In genomic region chr5:168590666-168591065, GRCh38 we compare ENCODE assay signal across 19 cellular contexts. TPM values are rescaled to one million over a fixed set of nuclear protein-coding genes. Genes with fewer than 3 reads are reported as not detected.
A peak's percentile ranks its signal among the peaks of the same experiment; 100 is the strongest.
DNase-seq lines count a peak whose midpoint lies in the region; ATAC-seq, FAIRE-seq and TF ChIP-seq lines count a peak whose summit lies in the region.
"Had no signal": no experiment of that assay in that cellular context is flagged by ENCODE, and none has a peak within 500 bp of the region (broad histone marks: within the 10 kb centered on the region; RNA-seq: fewer than 3 reads in every experiment).

No MANE protein-coding gene starts in this region.

- POLR2A ChIA-PET in PC-3 (lab: Charles Lee; ENCODE audit: unreplicated experiment) (interaction anchor here (0.7 kb wide), 1 partner anchor 11 kb away, joined by 3 read pairs; the partner anchor contains the start of gene PANK3), HepG2 (lab: Yijun Ruan, JAX) (interaction anchor here (1.7 to 4.8 kb wide), 3 partner anchors 11 to 104 kb away, joined by 5 to 91 read pairs (median 14); partner anchors contain the start of genes PANK3 and RARS1)

- WGBS in HepG2 (ENCODE audit: low lambda C conversion rate), result 80% methylated on average over 2 of the region's 3 CpGs

- H3F3A ChIP-seq in PC-3 (ENCODE audit: low read length, unreplicated experiment), result no peaks in the 10 kb centered on the region

- no peak for TF ChIP-seq POLR2A in HepG2 (IDR thresholded peaks at IDR 0.05; ENCODE audit: insufficient read depth in 1 of 2, low read depth in 2 of 2, low read length in 2 of 2)

- H3K27ac ChIP-seq in PC-3 (ENCODE audit: low read length) (no peak overlapping the region), duodenal mucosa (ENCODE audit: low read depth, low read length) (no peak overlapping the region), HepG2 (ENCODE audit: extremely low read length, insufficient read depth, low read length) (peak overlapping the region; percentile 93), muscle layer of duodenum (ENCODE audit: low read length) (peak overlapping the region; percentile 74)
- H3K27ac ChIP-seq: 22Rv1, BLaER1 had no signal

- no peaks in the 10 kb centered on the region for H3K79me2 ChIP-seq in PC-3 (ENCODE audit: low read length)
- H3K79me2 ChIP-seq in HepG2 (ENCODE audit: insufficient read depth, low read length), result no peaks in the 10 kb centered on the region

- H3K9me3 ChIP-seq in PC-3 (ENCODE audit: low read length), result no peaks in the 10 kb centered on the region
- no peaks in the 10 kb centered on the region for H3K9me3 ChIP-seq in duodenal mucosa (ENCODE audit: control insufficient read depth in 1 of 2, low read length in 2 of 2)
- no peaks in the 10 kb centered on the region for H3K9me3 ChIP-seq in HepG2 (ENCODE audit: low read length)
- no peaks in the 10 kb centered on the region for H3K9me3 ChIP-seq in muscle layer of duodenum (ENCODE audit: control insufficient read depth in 1 of 2, low read length in 2 of 2)
- H3K9me3 ChIP-seq: BLaER1, Caco-2 had no signal

- in situ Hi-C loops in HepG2 (cut with HindIII; ENCODE audit: extremely low pct_ligation_motif_present, low pct_unique_long_range_greater_than_20kb), result no loop called here

- TF ChIP-seq CTCF in PC-3 (conservative IDR thresholded peaks at IDR 0.05; ENCODE audit: low read depth, low read length) (no peak), HepG2 (CRISPR knock-in tag; IDR thresholded peaks at IDR 0.05) (no peak)

- H3K9ac ChIP-seq in PC-3 (ENCODE audit: low read length) (no peak overlapping the region), duodenal mucosa (ENCODE audit: low read depth in 1 of 2, low read length in 2 of 2) (peak overlapping the region in 1 of 2 donors; percentile 63), HepG2 (ENCODE audit: insufficient read depth, low read depth, low read length) (peak overlapping the region; percentile 73; the same call in 1 of the 2 replicates)
- H3K9ac ChIP-seq: BLaER1 had no signal

- no peak for TF ChIP-seq RAD21 in HepG2 (CRISPR knock-in tag; IDR thresholded peaks at IDR 0.05)

- H3K9me2 ChIP-seq in PC-3 (replicated peaks; ENCODE audit: low read length), result no peaks in the 10 kb centered on the region

- H3K4me2 ChIP-seq in PC-3 (ENCODE audit: low read length) (0 out of 2 replicates have a peak overlapping the region, but pooled peaks have one; percentile 63), HepG2 (ENCODE audit: low read depth, low read length) (peak overlapping the region; percentile 85)
- H3K4me2 ChIP-seq: BLaER1 had no signal

- TF ChIP-seq EP300 in HepG2 (IDR thresholded peaks at IDR 0.05; ENCODE audit: low read depth in 2 of 2, low read length in 2 of 2) (no peak), HepG2 (CRISPR knock-in tag; IDR thresholded peaks at IDR 0.05; ENCODE audit: borderline replicate concordance) (no peak)

- peaks cover 25% of the 10 kb centered on the region for H3K4me1 ChIP-seq in PC-3 (ENCODE audit: insufficient read depth, low read length)
- peaks cover 22 to 26% of the 10 kb centered on the region in 2 donors for H3K4me1 ChIP-seq in duodenal mucosa (ENCODE audit: control insufficient read depth in 1 of 2, insufficient read depth in 2 of 2, low read length in 2 of 2)
- H3K4me1 ChIP-seq in HepG2 (ENCODE audit: insufficient read depth, low read length), result peaks cover 46% of the 10 kb centered on the region
- H3K4me1 ChIP-seq in muscle layer of duodenum (ENCODE audit: control insufficient read depth in 1 of 2, insufficient read depth in 2 of 2, low read length in 2 of 2), result no peaks in the 10 kb centered on the region
- H3K4me1 ChIP-seq: BLaER1 had no signal

- H3K4me3 ChIP-seq in PC-3 (ENCODE audit: low read length) (no peak overlapping the region), duodenal mucosa (ENCODE audit: low read depth in 1 of 2, low read length in 2 of 2) (peak overlapping the region; percentile 8 to 21), HepG2 (replicated peaks in 1 of 3; ENCODE audit: insufficient read depth in 1 of 3, low read depth in 2 of 3, low read length in 3 of 3) (peak overlapping the region in 1 of 3 experiments; percentile 54; a peak in 1 of 6 replicates), muscle layer of duodenum (ENCODE audit: low read depth in 1 of 2, low read length in 2 of 2) (no peak overlapping the region)
- H3K4me3 ChIP-seq: BLaER1 had no signal

- DNase-seq in PC-3, result no peak
- no peak for DNase-seq in HepG2 (ENCODE audit: low spot score)
- DNase-seq in activated naive CD4-positive, alpha-beta T cell (lab: John Stamatoyannopoulos, UW), result no peak
- DNase-seq in NCI-H774 (lab: John Stamatoyannopoulos, UW), result no peak
- DNase-seq in NCI-H1436 (lab: John Stamatoyannopoulos, UW), result no peak
- DNase-seq in Ammon's horn (ENCODE audit: low spot score), result no peak
- DNase-seq: CD8-positive, alpha-beta memory T cell; DND-41; GDM1; HCEC 1CT; HFFc6 had no signal

- BruUV-seq in PC-3 (replicated peaks; lab: Mats Ljungman, UMichigan), result no TSS peak
- BruUV-seq in HepG2 (replicated peaks; lab: Mats Ljungman, UMichigan), result no TSS peak

- H4K20me1 ChIP-seq in PC-3 (ENCODE audit: low read length) (no peaks in the 10 kb centered on the region), HepG2 (ENCODE audit: insufficient read depth, low read length) (no peaks in the 10 kb centered on the region)
- H4K20me1 ChIP-seq: BLaER1 had no signal

- ATAC-seq in PC-3, result no peak
- peak; percentile 15; the same call in 1 of the 3 replicates for ATAC-seq in HepG2

- intact Hi-C loops in PC-3 (cut with micrococcal nuclease) (no loop called here), HepG2 (cut with micrococcal nuclease; ENCODE audit: unreplicated experiment) (no loop called here)

- no peak for FAIRE-seq in HepG2 (lab: Jason Lieb, UNC)
- FAIRE-seq: GM12892, GM19239, H1 had no signal

- H3K27me3 ChIP-seq in PC-3 (ENCODE audit: low read length), result no peaks in the 10 kb centered on the region
- peaks cover 0 to 2% of the 10 kb centered on the region in 2 donors for H3K27me3 ChIP-seq in duodenal mucosa (ENCODE audit: control insufficient read depth in 1 of 2, insufficient read depth in 2 of 2, low read length in 2 of 2)
- no peaks in the 10 kb centered on the region for H3K27me3 ChIP-seq in HepG2 (ENCODE audit: control insufficient read depth in 1 of 2, insufficient read depth in 2 of 2, low read length in 2 of 2)
- peaks cover 4% of the 10 kb centered on the region for H3K27me3 ChIP-seq in muscle layer of duodenum (ENCODE audit: low read depth, low read length)
- H3K27me3 ChIP-seq: BLaER1 had no signal

- CTCF ChIA-PET in PC-3 (lab: Charles Lee) (no interaction called here), HepG2 (lab: Yijun Ruan, JAX; ENCODE audit: low intra/inter-chr PET ratio, low total read pairs) (no interaction called here)

- H3K36me3 ChIP-seq in PC-3 (ENCODE audit: low read depth, low read length), result no peaks in the 10 kb centered on the region
- no peaks in the 10 kb centered on the region for H3K36me3 ChIP-seq in duodenal mucosa (ENCODE audit: control insufficient read depth in 1 of 2, insufficient read depth in 2 of 2, low read length in 2 of 2)
- H3K36me3 ChIP-seq in HepG2 (replicated peaks in 1 of 2; ENCODE audit: control insufficient read depth in 1 of 2, insufficient read depth in 2 of 2, low read length in 2 of 2), result no peaks in the 10 kb centered on the region
- no peaks in the 10 kb centered on the region for H3K36me3 ChIP-seq in muscle layer of duodenum (ENCODE audit: control insufficient read depth in 1 of 2, insufficient read depth in 2 of 2, low read length in 2 of 2)
- H3K36me3 ChIP-seq: BLaER1 had no signal

- H2AFZ ChIP-seq in PC-3 (ENCODE audit: low read length) (no peak overlapping the region), HepG2 (ENCODE audit: low read length) (no peak overlapping the region)

TF ChIP-seq in HepG2, 621 proteins besides CTCF, POLR2A, EP300 and RAD21 (continues in another document):
- no peak for TF ChIP-seq CREB3 (CRISPR knock-in tag; IDR thresholded peaks at IDR 0.05)

RNA-seq across cellular contexts. Expression of gene PANK3, which starts 11.5 kb away (rescaled TPM):
- total RNA-seq in PC-3 (2014; rRNA removed) (21.5 and 22.7 TPM in 2 replicates), HepG2 (2016; rRNA removed; fragmentation: Illumina TruSeq; extraction: Trizol) (69.5 and 126 TPM in 2 replicates)
- 47.1 and 75.8 TPM in 2 replicates for total RNA-seq in HepG2 (2016; cell fraction: cytosol; rRNA removed; fragmentation: Illumina TruSeq; extraction: Trizol; ENCODE audit: low read depth)
- 71.7 and 113 TPM in 2 replicates for total RNA-seq in HepG2 (2016; cell fraction: insoluble cytoplasmic fraction; rRNA removed; fragmentation: Illumina TruSeq; extraction: Trizol)
- 148 and 184 TPM in 2 replicates for total RNA-seq in HepG2 (2016; cell fraction: membrane; rRNA removed; fragmentation: Illumina TruSeq; extraction: Trizol)
- 45.1 and 60.0 TPM in 2 replicates for total RNA-seq in HepG2 (2016; cell fraction: nucleus; rRNA removed; fragmentation: Illumina TruSeq; extraction: Trizol)
- 24.0 and 26.9 TPM in 2 replicates for polyA plus RNA-seq in HepG2 (2011; rRNA removed)
- polyA plus RNA-seq in HepG2 (2011; cell fraction: cytosol; rRNA removed), result 7.7 and 15.0 TPM in 2 replicates
- polyA plus RNA-seq in HepG2 (2011; cell fraction: nucleus; rRNA removed), result 11.7 and 19.0 TPM in 2 replicates
- polyA plus RNA-seq in HepG2 (2012), result 50.7 and 60.7 TPM in 2 replicates
- 97.9 and 118 TPM in 2 replicates for polyA plus RNA-seq in HepG2 (2016; cell fraction: cytosol; fragmentation: Illumina TruSeq; extraction: Trizol; ENCODE audit: low read depth)
- 46.7 and 55.6 TPM in 2 replicates for polyA plus RNA-seq in HepG2 (2016; cell fraction: insoluble cytoplasmic fraction; fragmentation: Illumina TruSeq; extraction: Trizol; ENCODE audit: low read depth)
- 113 and 140 TPM in 2 replicates for polyA plus RNA-seq in HepG2 (2016; cell fraction: membrane; fragmentation: Illumina TruSeq; extraction: Trizol; ENCODE audit: low read depth)
- 41.3 and 43.8 TPM in 2 replicates for polyA plus RNA-seq in HepG2 (2016; cell fraction: nucleus; fragmentation: Illumina TruSeq; extraction: Trizol; ENCODE audit: insufficient read depth, low read depth)
- 10.6 and 17.9 TPM in 2 replicates for polyA minus RNA-seq in HepG2 (2011; rRNA and poly(A)+ RNA removed; ENCODE audit: low replicate concordance)
- 32.5 and 39.8 TPM in 2 replicates for polyA minus RNA-seq in HepG2 (2011; cell fraction: cytosol; rRNA and poly(A)+ RNA removed)
- 60.9 and 70.2 TPM in 2 replicates for polyA minus RNA-seq in HepG2 (2011; cell fraction: nucleus; rRNA and poly(A)+ RNA removed)

Comparison
In these comparisons a context has a peak if more than half of its experiments do, and no peak if none do; other contexts are left out.
1. H3K27ac ChIP-seq: peak in HepG2 (single experiment) and muscle layer of duodenum (single experiment); none in PC-3 (single experiment) and duodenal mucosa (single experiment).
2. H3K4me3 ChIP-seq: peak in duodenal mucosa (2 of 2); none in PC-3 (single experiment) and muscle layer of duodenum (0 of 2).